14 cellular contexts compared by ENCODE assay signal in the genomic region with DNA sequence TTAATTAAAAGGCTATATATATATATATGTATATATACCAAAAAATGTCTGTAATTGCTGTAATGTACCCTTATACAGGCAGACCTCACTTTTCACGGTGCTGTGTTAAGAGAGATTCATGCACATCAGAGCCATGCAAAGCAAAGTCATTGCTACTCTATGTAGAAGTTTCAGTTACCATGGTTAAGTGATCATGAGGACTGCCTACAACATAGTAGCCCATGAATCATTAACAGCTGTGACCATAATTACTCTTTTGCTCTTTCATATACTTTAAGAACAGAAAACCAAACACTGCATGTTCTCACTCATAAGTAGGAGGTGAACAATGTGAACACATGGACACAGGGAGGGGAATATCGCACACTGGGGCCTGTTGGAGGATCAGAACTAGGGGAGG.
DNase-seq lines count a peak whose midpoint lies in the region; ATAC-seq lines count a peak whose summit lies in the region.
"Had no signal": no experiment of that assay in that cellular context is flagged by ENCODE, and none has a peak within 500 bp of the region (broad histone marks: within the 10 kb centered on the region; RNA-seq: fewer than 3 reads in every experiment).

No MANE protein-coding gene starts in this region.

- in situ Hi-C loops in ACHN (cut with HindIII; ENCODE audit: low pct_ligation_motif_present, low pct_unique_long_range_greater_than_20kb, low sequenced_read_pairs) = no loop called here

- ATAC-seq in GM18873 (IDR thresholded peaks at IDR 0.05; ENCODE audit: low FRiP score, unreplicated experiment) (peak; percentile 66), GM21619 (IDR thresholded peaks at IDR 0.05; ENCODE audit: unreplicated experiment) (peak; percentile 94), HG03097 (IDR thresholded peaks at IDR 0.05; ENCODE audit: low FRiP score, unreplicated experiment) (peak; percentile 99)
- ATAC-seq: left lobe of liver; naive thymus-derived CD4-positive, alpha-beta T cell; stimulated activated effector memory CD8-positive, alpha-beta T cell treated with anti-CD3 and anti-CD28 coated beads, Interleukin-12 subunit alpha, Interleukin-12 subunit beta, amount 100 ng/mL, for 72 hours had no signal

- DNase-seq in LHCN-M2 (ENCODE audit: low read depth) (peak; percentile 69), ACHN (no peak), HuH-7.5 (ENCODE audit: low spot score) (no peak), dermis blood vessel endothelial cell (no peak)
- no peak for DNase-seq in activated CD4-positive, alpha-beta T cell treated with anti-CD3 and anti-CD28 coated beads, Interleukin-2, amount 50 U/mL, for 48 hours
- DNase-seq: activated naive CD4-positive, alpha-beta T cell treated with anti-CD3 and anti-CD28 coated beads for 36 hours; head of caudate nucleus; MM.1S; naive thymus-derived CD4-positive, alpha-beta T cell had no signal
